In the genomic region with DNA sequence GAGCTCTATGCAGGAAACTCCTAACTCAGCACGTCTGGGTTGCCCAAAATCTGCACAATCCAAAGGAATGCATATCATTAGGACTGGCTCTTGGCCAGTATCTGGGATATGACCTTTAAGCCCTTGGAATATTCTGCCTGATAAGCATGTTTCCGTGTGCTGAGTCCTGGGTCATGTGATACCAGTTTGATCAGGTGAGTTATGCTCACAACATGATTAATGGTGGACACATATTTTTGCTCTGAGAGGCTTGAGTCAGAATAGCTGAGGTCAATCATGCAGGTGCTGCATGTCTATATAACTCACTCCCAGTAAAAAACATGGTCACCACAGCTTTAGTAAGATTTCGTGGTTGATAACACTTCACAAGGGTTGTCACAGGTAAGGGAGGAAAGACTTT, we compare ENCODE assay signal across 22 cellular contexts.
DNase-seq lines count a peak whose midpoint lies in the region; ATAC-seq, FAIRE-seq and TF ChIP-seq lines count a peak whose summit lies in the region.
"Had no signal": no experiment of that assay in that cellular context is flagged by ENCODE, and none has a peak within 500 bp of the region (broad histone marks: within the 10 kb centered on the region; RNA-seq: fewer than 3 reads in every experiment).

No MANE protein-coding gene starts in this region.

- H3K36me3 ChIP-seq in body of pancreas (replicated peaks in 1 of 2; ENCODE audit: insufficient read depth in 1 of 2, low read depth in 2 of 2) (no peaks in the 10 kb centered on the region), hepatocyte (replicated peaks; ENCODE audit: insufficient read depth, low read depth) (no peaks in the 10 kb centered on the region), small intestine (ENCODE audit: control insufficient read depth in 2 of 2, insufficient read depth in 2 of 2, low read length in 2 of 2) (no peaks in the 10 kb centered on the region)

- ATAC-seq in body of pancreas (peak; percentile 35), HG03354 (IDR thresholded peaks at IDR 0.05; ENCODE audit: poor library complexity, severe bottlenecking, unreplicated experiment) (no peak), HG02610 (IDR thresholded peaks at IDR 0.05; ENCODE audit: unreplicated experiment) (no peak)

- TF ChIP-seq POLR2A in body of pancreas (IDR thresholded peaks at IDR 0.05) = no peak

- H3K4me2 ChIP-seq in hepatocyte = no peak overlapping the region
- H3K4me2 ChIP-seq: PC-9 had no signal

- no peaks in the 10 kb centered on the region for H3K79me2 ChIP-seq in hepatocyte

- no peaks in the 10 kb centered on the region for H3K27me3 ChIP-seq in body of pancreas
- H3K27me3 ChIP-seq in hepatocyte = no peaks in the 10 kb centered on the region
- H3K27me3 ChIP-seq in small intestine (ENCODE audit: control insufficient read depth in 2 of 2, insufficient read depth in 2 of 2, low read length in 2 of 2) = no peaks in the 10 kb centered on the region

- H2AFZ ChIP-seq in hepatocyte = no peak overlapping the region
- H2AFZ ChIP-seq: GM23248, PC-9 had no signal

- peak; percentile 2 for DNase-seq in HT1080 (ENCODE audit: low read depth)
- DNase-seq in body of pancreas = no peak
- peak; percentile 47 for DNase-seq in hepatocyte (ENCODE audit: low spot score)
- DNase-seq in small intestine = peak; percentile 2
- no peak for DNase-seq in EL
- DNase-seq: CD8-positive, alpha-beta memory T cell; DMS53; GM23248; H7; KBM-7; MM.1S; NCI-H2029; NCI-H526 treated with DMSO at 0.1 percent for 48 hours; PC-9; RPMI8226; SHP77 treated with DMSO at 0.1 percent for 48 hours had no signal

- H3K9me3 ChIP-seq in body of pancreas (no peaks in the 10 kb centered on the region), hepatocyte (ENCODE audit: low read depth) (no peaks in the 10 kb centered on the region), small intestine (ENCODE audit: control insufficient read depth, low read depth) (no peaks in the 10 kb centered on the region)

- H3K9me2 ChIP-seq in hepatocyte (replicated peaks; ENCODE audit: insufficient read depth) = no peaks in the 10 kb centered on the region

- intact Hi-C loops in body of pancreas (cut with DNase I) = no loop called here

- H3K27ac ChIP-seq in body of pancreas = no peak overlapping the region
- H3K27ac ChIP-seq in hepatocyte = no peak overlapping the region
- no peak overlapping the region for H3K27ac ChIP-seq in small intestine (ENCODE audit: low read depth in 1 of 2, low read length in 1 of 2)
- H3K27ac ChIP-seq: C4-2B, GM23248, PC-9 had no signal

- WGBS in body of pancreas, 2 donors = 23 to 30% methylated on average over 3 of the region's 3 CpGs
- 42% methylated on average over 3 of the region's 3 CpGs for WGBS in hepatocyte (ENCODE audit: low lambda C conversion rate, missing lambda C conversion rate)
- 19 to 44% (median 20%) methylated on average over 3 of the region's 3 CpGs for WGBS in small intestine, 3 donors

- H3K4me3 ChIP-seq in body of pancreas (no peak overlapping the region), hepatocyte (no peak overlapping the region), small intestine (ENCODE audit: low read depth in 1 of 2, low read length in 2 of 2) (no peak overlapping the region)
- H3K4me3 ChIP-seq: GM23248, PC-9 had no signal

- FAIRE-seq in small intestine (lab: Jason Lieb, UNC) = no peak
- FAIRE-seq: D721Med, G401.6, HTR-8/SVneo had no signal

- H4K20me1 ChIP-seq in hepatocyte (ENCODE audit: insufficient read depth, poor library complexity, severe bottlenecking) = no peaks in the 10 kb centered on the region

- TF ChIP-seq CTCF in body of pancreas (IDR thresholded peaks at IDR 0.05) (no peak), hepatocyte (IDR thresholded peaks at IDR 0.05; ENCODE audit: poor library complexity) (no peak)

- H3K4me1 ChIP-seq in body of pancreas = no peaks in the 10 kb centered on the region
- no peaks in the 10 kb centered on the region for H3K4me1 ChIP-seq in hepatocyte (ENCODE audit: insufficient read depth)
- H3K4me1 ChIP-seq in small intestine (ENCODE audit: control insufficient read depth in 2 of 2, insufficient read depth in 1 of 2, low read depth in 1 of 2, low read length in 1 of 2) = no peaks in the 10 kb centered on the region

Comparison
In these comparisons a context has a peak if more than half of its experiments do, and no peak if none do; other contexts are left out.
1. DNase-seq: peak in HT1080 (single experiment), hepatocyte (single experiment) and small intestine (single experiment); none in body of pancreas (0 of 4) and EL (single experiment).